19 cellular contexts compared by ENCODE assay signal in genomic region chr19:41411094-41411493, GRCh38. TPM values are rescaled to one million over a fixed set of nuclear protein-coding genes. Genes with fewer than 3 reads are reported as not detected.
DNase-seq lines count a peak whose midpoint lies in the region; ATAC-seq and TF ChIP-seq lines count a peak whose summit lies in the region.
"Had no signal": no experiment of that assay in that cellular context is flagged by ENCODE, and none has a peak within 500 bp of the region (broad histone marks: within the 10 kb centered on the region; RNA-seq: fewer than 3 reads in every experiment).

No MANE protein-coding gene starts in this region.

- no peak overlapping the region for H3K9ac ChIP-seq in mammary epithelial cell (ENCODE audit: insufficient read depth, low read length)

- no peaks in the 10 kb centered on the region for H3K79me2 ChIP-seq in mammary epithelial cell (ENCODE audit: insufficient read depth, low read length)

- no peak overlapping the region for H3K4me3 ChIP-seq in right cardiac atrium (ENCODE audit: low read length)
- H3K4me3 ChIP-seq in mammary epithelial cell (replicated peaks in 1 of 3; ENCODE audit: insufficient read depth in 1 of 3, low read depth in 2 of 3, low read length in 3 of 3), result no peak overlapping the region
- H3K4me3 ChIP-seq in neutrophil (ENCODE audit: low read depth in 1 of 2, low read length in 1 of 2), result peak overlapping the region in 1 of 2 experiments; percentile 13
- H3K4me3 ChIP-seq: A549, MG63, SJCRH30 had no signal

- H3K4me2 ChIP-seq in mammary epithelial cell (ENCODE audit: insufficient read depth, low read depth, low read length), result peak overlapping the region; percentile 59
- H3K4me2 ChIP-seq: A549 had no signal

- H3K27ac ChIP-seq in right cardiac atrium (ENCODE audit: low read length), result peak overlapping the region; percentile 71
- H3K27ac ChIP-seq in mammary epithelial cell (ENCODE audit: insufficient read depth, low read depth, low read length), result no peak overlapping the region
- peak overlapping the region; percentile 94 for H3K27ac ChIP-seq in neutrophil
- H3K27ac ChIP-seq: A549, C4-2B, SJCRH30 had no signal

- CTCF ChIA-PET in mammary epithelial cell (lab: Charles Lee; ENCODE audit: low non-redundant PET), result interaction anchor here (0.6 kb wide), 1 partner anchor 149 kb away, joined by 3 read pairs; no protein-coding TSS in a partner anchor

- TF ChIP-seq CTCF in mammary epithelial cell (conservative IDR thresholded peaks at IDR 0.05 in 1 of 2, IDR thresholded peaks at IDR 0.05 in 1 of 2; ENCODE audit: extremely low read depth in 1 of 2, insufficient read depth in 1 of 2, low read depth in 1 of 2, low read length in 2 of 2) (no peak), neutrophil (IDR thresholded peaks at IDR 0.05) (no peak)

- WGBS in right cardiac atrium, result 67% methylated on average over 2 of the region's 2 CpGs
- 70% methylated on average over 2 of the region's 2 CpGs for WGBS in mammary epithelial cell (ENCODE audit: low coverage, missing lambda C conversion rate)

- H3K4me1 ChIP-seq in right cardiac atrium (ENCODE audit: control insufficient read depth, insufficient read depth, low read length) (peaks cover 26% of the 10 kb centered on the region), mammary epithelial cell (ENCODE audit: insufficient read depth, low read length) (peaks cover 22% of the 10 kb centered on the region), neutrophil (ENCODE audit: control insufficient read depth in 1 of 2, insufficient read depth in 1 of 2, low read depth in 1 of 2, low read length in 1 of 2) (peaks cover 97 to 99% of the 10 kb centered on the region in 2 experiments)

- H2AFZ ChIP-seq in mammary epithelial cell (ENCODE audit: low read depth, low read length), result peak overlapping the region; percentile 55

- no peaks in the 10 kb centered on the region for H3K27me3 ChIP-seq in right cardiac atrium (ENCODE audit: control insufficient read depth, insufficient read depth)
- H3K27me3 ChIP-seq in mammary epithelial cell (ENCODE audit: insufficient read depth, low read length), result no peaks in the 10 kb centered on the region
- H3K27me3 ChIP-seq in neutrophil, result no peaks in the 10 kb centered on the region
- H3K27me3 ChIP-seq: MG63, SJCRH30 had no signal

- DNase-seq in right cardiac atrium (no peak), left cardiac atrium (no peak), mammary epithelial cell (no peak), NCI-H146 treated with DMSO at 0.1 percent for 48 hours (lab: John Stamatoyannopoulos, UW; ENCODE audit: unreplicated experiment) (no peak), NAMALWA (ENCODE audit: low spot score) (no peak)
- DNase-seq in activated effector memory CD4-positive, alpha-beta T cell treated with anti-CD3 and anti-CD28 coated beads, Interleukin-2, amount 50 U/mL, for 16 hours, result no peak
- DNase-seq: GF-D8, GOT3, NCI-H1092 treated with DMSO at 0.1 percent for 48 hours, NCI-H187, NCI-H345, NCI-H526 treated with DMSO at 0.1 percent for 48 hours, SJCRH30 had no signal

- dilution Hi-C loops in mammary epithelial cell (cut with HindIII; ENCODE audit: low sequenced_read_pairs), result no loop called here

- no peaks in the 10 kb centered on the region for H3K36me3 ChIP-seq in mammary epithelial cell (ENCODE audit: insufficient read depth, low read length)
- no peaks in the 10 kb centered on the region for H3K36me3 ChIP-seq in neutrophil

- intact Hi-C loops in right cardiac atrium (cut with DNase I), result no loop called here
- intact Hi-C loops in left cardiac atrium (cut with DNase I), result no loop called here
- intact Hi-C loops in mammary epithelial cell (cut with micrococcal nuclease), result no loop called here

- H3K9me3 ChIP-seq in right cardiac atrium (ENCODE audit: control insufficient read depth, low read length), result no peaks in the 10 kb centered on the region
- H3K9me3 ChIP-seq in mammary epithelial cell (replicated peaks; ENCODE audit: insufficient read depth, low read length), result no peaks in the 10 kb centered on the region
- H3K9me3 ChIP-seq in neutrophil, result no peaks in the 10 kb centered on the region
- H3K9me3 ChIP-seq: A549, MG63, SJCRH30 had no signal

- H4K20me1 ChIP-seq in mammary epithelial cell (ENCODE audit: insufficient read depth, low read length), result no peaks in the 10 kb centered on the region

- ATAC-seq in right cardiac atrium, result peak in 1 of 2 donors; percentile 59
- ATAC-seq in left cardiac atrium, result no peak
- ATAC-seq in HG02973 (IDR thresholded peaks at IDR 0.05; ENCODE audit: unreplicated experiment), result no peak
- ATAC-seq: A549 had no signal

- BruUV-seq in mammary epithelial cell (replicated peaks; lab: Mats Ljungman, UMichigan), result no TSS peak

- in situ Hi-C loops in mammary epithelial cell (cut with MboI; ENCODE audit: low sequenced_read_pairs in 2 of 2), result no loop called here

RNA-seq across cellular contexts. Expression of gene BCKDHA, which starts 13.5 kb away (rescaled TPM):
- total RNA-seq in right cardiac atrium (10 to 100 TPM; 21.0 to 36.1 (median 33.0) TPM), left cardiac atrium (10 to 100 TPM; 24.0 to 31.4 TPM), mammary epithelial cell (10 to 100 TPM; 13.5 to 36.5 TPM)
- polyA plus RNA-seq in right cardiac atrium (50.4 TPM), mammary epithelial cell (25.1 TPM)
- polyA minus RNA-seq in mammary epithelial cell, result 27.0 TPM

RNA-seq across cellular contexts. Expression of gene EXOSC5, which starts 13.9 kb away (rescaled TPM):
- total RNA-seq in right cardiac atrium (10 to 100 TPM in 2 of 4 donors, 1 to 10 TPM in 2; 8.6 to 12.6 (median 10.8) TPM), left cardiac atrium (10 to 100 TPM in 1 of 2 donors, 1 to 10 TPM in 1; 8.1 to 13.4 TPM), mammary epithelial cell (10 to 100 TPM; 16.5 to 17.3 TPM)
- polyA plus RNA-seq in right cardiac atrium (12.2 TPM), mammary epithelial cell (26.3 TPM)
- polyA minus RNA-seq in mammary epithelial cell, result 26.2 TPM

RNA-seq across cellular contexts. Expression of gene B3GNT8, which starts 16.1 kb away (rescaled TPM):
- total RNA-seq in right cardiac atrium (1 to 10 TPM; 2.0 to 3.6 (median 3.1) TPM), left cardiac atrium (1 to 10 TPM; 1.4 to 3.2 TPM), mammary epithelial cell (1 to 10 TPM; 5.2 to 5.8 TPM)
- polyA plus RNA-seq in right cardiac atrium (3.4 TPM), mammary epithelial cell (0.93 TPM)
- polyA minus RNA-seq in mammary epithelial cell, result 0.67 TPM
- polyA plus RNA-seq: A549 had no signal

RNA-seq across cellular contexts. Expression of gene DMAC2, which starts 28.6 kb away (rescaled TPM):
- 10 to 100 TPM; 52.6 to 86.8 (median 77.5) TPM for total RNA-seq in right cardiac atrium
- 84.9 TPM for polyA plus RNA-seq in right cardiac atrium
- total RNA-seq in left cardiac atrium, result 10 to 100 TPM; 59.0 to 67.6 TPM
- 10 to 100 TPM; 39.2 to 50.6 TPM for total RNA-seq in mammary epithelial cell
- polyA plus RNA-seq in mammary epithelial cell, result 76.9 TPM
- 50.3 TPM for polyA minus RNA-seq in mammary epithelial cell

RNA-seq across cellular contexts. Expression of gene ERICH4, which starts 31.9 kb away (rescaled TPM):
- total RNA-seq in right cardiac atrium (not detected), left cardiac atrium (not detected), mammary epithelial cell (not detected)
- polyA plus RNA-seq in right cardiac atrium (not detected), mammary epithelial cell (not detected)
- not detected for polyA minus RNA-seq in mammary epithelial cell
- total RNA-seq: Daoy, SJCRH30 had no signal
